ENCODE assay signal across 16 cellular contexts in the genomic region with DNA sequence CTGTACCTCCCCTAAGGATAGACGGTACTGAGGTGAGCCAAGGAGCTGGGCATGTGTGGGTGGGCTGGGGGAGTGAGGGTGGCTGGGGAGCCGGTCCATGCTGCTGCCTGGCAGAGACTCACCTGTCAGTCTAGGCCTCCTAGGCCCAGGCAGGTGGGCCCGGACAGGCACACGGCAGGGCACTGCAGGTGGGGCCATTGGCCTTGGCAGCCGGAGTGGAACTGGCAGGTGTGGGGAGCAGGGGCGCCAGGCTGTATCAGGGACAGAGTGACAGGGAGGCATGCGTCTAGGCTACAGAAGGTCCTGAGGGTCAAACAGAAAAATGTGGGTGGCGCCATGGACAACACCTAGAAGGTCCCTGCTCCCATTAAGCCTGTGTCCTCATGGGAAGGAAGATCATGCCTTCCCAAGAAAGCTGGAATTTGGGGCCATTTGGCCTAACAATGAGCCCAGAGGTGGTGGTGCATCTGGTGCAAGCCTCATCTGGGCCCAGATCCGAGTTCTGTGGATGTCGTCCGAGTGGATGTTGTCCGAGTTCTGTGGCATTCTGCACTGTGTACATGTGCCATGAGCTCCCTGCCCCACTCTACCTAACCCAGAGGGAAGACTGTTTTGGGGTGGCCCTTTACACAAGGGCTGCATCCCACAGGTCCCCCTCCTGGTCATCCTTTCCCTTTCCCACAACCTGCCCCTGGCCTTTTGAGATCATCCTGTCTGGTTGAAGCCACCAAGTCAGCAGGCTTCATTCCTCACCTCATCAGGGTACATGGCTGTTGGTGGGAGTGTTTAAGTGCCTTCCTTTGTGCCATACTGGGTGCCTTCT.
DNase-seq lines count a peak whose midpoint lies in the region; ATAC-seq and TF ChIP-seq lines count a peak whose summit lies in the region.
"Had no signal": no experiment of that assay in that cellular context is flagged by ENCODE, and none has a peak within 500 bp of the region (broad histone marks: within the 10 kb centered on the region; RNA-seq: fewer than 3 reads in every experiment).

No MANE protein-coding gene starts in this region.

- no peak overlapping the region for H3K27ac ChIP-seq in SK-N-SH (ENCODE audit: low read depth in 2 of 2, low read length in 1 of 2)
- no peak overlapping the region for H3K27ac ChIP-seq in Peyer's patch
- H3K27ac ChIP-seq in sigmoid colon, result no peak overlapping the region
- H3K27ac ChIP-seq: BLaER1 treated with 17β-estradiol and CSF1 and Interleukin-3, amounts not matched to agents 10 nM and 100 nM had no signal

- peaks cover 6% of the 10 kb centered on the region in 2 donors for H3K27me3 Mint-ChIP-seq in effector memory CD8-positive, alpha-beta T cell
- H3K27me3 Mint-ChIP-seq: CD4-positive, alpha-beta T cell had no signal

- H3K4me1 Mint-ChIP-seq in effector memory CD8-positive, alpha-beta T cell (ENCODE audit: low read depth in 2 of 2), result no peaks in the 10 kb centered on the region

- TF ChIP-seq EP300 in SK-N-SH (IDR thresholded peaks at IDR 0.05; ENCODE audit: borderline replicate concordance in 1 of 2, low read depth in 1 of 2, low read length in 1 of 2), result no peak
- TF ChIP-seq EP300 in sigmoid colon (IDR thresholded peaks at IDR 0.05), result no peak

- H2AFZ ChIP-seq in SK-N-SH (ENCODE audit: low read depth), result no peak overlapping the region

- H3K36me3 Mint-ChIP-seq in effector memory CD8-positive, alpha-beta T cell (ENCODE audit: insufficient read depth), result no peaks in the 10 kb centered on the region

- TF ChIP-seq POLR2A in Peyer's patch (IDR thresholded peaks at IDR 0.05) (no peak), sigmoid colon (IDR thresholded peaks at IDR 0.05) (no peak)

- H3K4me1 ChIP-seq in SK-N-SH (ENCODE audit: control insufficient read depth in 1 of 2, insufficient read depth in 2 of 2, low read depth in 1 of 2, low read length in 1 of 2), result peaks cover 0 to 18% of the 10 kb centered on the region in 2 experiments; a peak in 1 of 4 replicates
- H3K4me1 ChIP-seq in Peyer's patch, result no peaks in the 10 kb centered on the region
- no peaks in the 10 kb centered on the region for H3K4me1 ChIP-seq in sigmoid colon

- H3K4me3 ChIP-seq in SK-N-SH (ENCODE audit: low read depth in 2 of 2, low read length in 1 of 2) (no peak overlapping the region), Peyer's patch (no peak overlapping the region), sigmoid colon (no peak overlapping the region)
- H3K4me3 ChIP-seq: BLaER1 treated with 17β-estradiol and CSF1 and Interleukin-3, amounts not matched to agents 10 nM and 100 nM had no signal

- POLR2A ChIA-PET in SK-N-SH (lab: Yijun Ruan, JAX), result no interaction called here

- TF ChIP-seq CTCF in SK-N-SH (IDR thresholded peaks at IDR 0.05) (no peak), Peyer's patch (IDR thresholded peaks at IDR 0.05) (no peak), sigmoid colon (IDR thresholded peaks at IDR 0.05) (no peak)

- TF ChIP-seq RAD21 in SK-N-SH (IDR thresholded peaks at IDR 0.05; ENCODE audit: low read length), result no peak

- intact Hi-C loops in sigmoid colon (cut with DNase I), result no loop called here

- no peaks in the 10 kb centered on the region for H3K79me2 ChIP-seq in SK-N-SH (ENCODE audit: insufficient read depth)

- DNase-seq in SK-N-SH, result peak; percentile 8
- peak in 2 of 3 donors; percentile 11 to 34 for DNase-seq in Peyer's patch
- DNase-seq in mesenteric fat pad (ENCODE audit: low spot score), result peak; percentile 60
- DNase-seq in sigmoid colon, result peak; percentile 43
- no peak for DNase-seq in effector memory CD8-positive, alpha-beta T cell
- DNase-seq in NCI-H1092 (lab: John Stamatoyannopoulos, UW), result no peak
- DNase-seq: ACHN; CD4-positive, alpha-beta T cell; DMS153; DMS79 treated with DMSO at 0.1 percent for 48 hours; EL; HCEC 1CT; HFFc6 had no signal

- no peaks in the 10 kb centered on the region for H4K20me1 ChIP-seq in SK-N-SH (ENCODE audit: insufficient read depth)
- H4K20me1 ChIP-seq: BLaER1 treated with 17β-estradiol and CSF1 and Interleukin-3, amounts not matched to agents 10 nM and 100 nM had no signal

- WGBS in SK-N-SH (ENCODE audit: low lambda C conversion rate), result 96% methylated on average over 6 of the region's 12 CpGs
- 89 to 93% methylated on average over 12 of the region's 12 CpGs for WGBS in sigmoid colon, 2 donors

- H3K4me2 ChIP-seq in SK-N-SH, result no peak overlapping the region
- H3K4me2 ChIP-seq: BLaER1 treated with 17β-estradiol and CSF1 and Interleukin-3, amounts not matched to agents 10 nM and 100 nM had no signal

- CTCF ChIA-PET in SK-N-SH (lab: Yijun Ruan, JAX), result interaction anchor here (0.9 to 2.2 kb wide), 4 partner anchors 54 to 95 kb away, joined by 3 to 6 read pairs (median 4); no protein-coding TSS in a partner anchor

- H3K9me3 Mint-ChIP-seq in effector memory CD8-positive, alpha-beta T cell, result no peaks in the 10 kb centered on the region
- H3K9me3 Mint-ChIP-seq: CD4-positive, alpha-beta T cell; HFFc6 had no signal

- ATAC-seq in SK-N-SH treated with all-trans-retinoic acid at 6 μM for 48 hours (no peak), HG03342 (IDR thresholded peaks at IDR 0.05; ENCODE audit: unreplicated experiment) (no peak)
- no peak for ATAC-seq in effector memory CD8-positive, alpha-beta T cell (replicated peaks)

- no peak overlapping the region for H3K9ac ChIP-seq in SK-N-SH
- H3K9ac ChIP-seq: BLaER1 treated with 17β-estradiol and CSF1 and Interleukin-3, amounts not matched to agents 10 nM and 100 nM had no signal

- H3K9me2 ChIP-seq in SK-N-SH, result no peaks in the 10 kb centered on the region

- H3K27me3 ChIP-seq in SK-N-SH (ENCODE audit: insufficient read depth) (no peaks in the 10 kb centered on the region), Peyer's patch (no peaks in the 10 kb centered on the region), sigmoid colon (no peaks in the 10 kb centered on the region)
- H3K27me3 ChIP-seq: BLaER1 treated with 17β-estradiol and CSF1 and Interleukin-3, amounts not matched to agents 10 nM and 100 nM had no signal

- no peaks in the 10 kb centered on the region for H3K9me3 ChIP-seq in SK-N-SH
- no peaks in the 10 kb centered on the region for H3K9me3 ChIP-seq in Peyer's patch
- no peaks in the 10 kb centered on the region for H3K9me3 ChIP-seq in sigmoid colon

- H3F3A ChIP-seq in SK-N-SH (replicated peaks; ENCODE audit: insufficient read depth), result no peaks in the 10 kb centered on the region

- peaks cover 9 to 51% of the 10 kb centered on the region in 2 experiments for H3K36me3 ChIP-seq in SK-N-SH (replicated peaks in 1 of 2; ENCODE audit: control insufficient read depth in 1 of 2, insufficient read depth in 2 of 2, low read length in 1 of 2)
- peaks cover 0 to 3% (median 0%) of the 10 kb centered on the region in 3 donors for H3K36me3 ChIP-seq in Peyer's patch
- H3K36me3 ChIP-seq in sigmoid colon, result peaks cover 10 to 74% (median 41%) of the 10 kb centered on the region in 4 donors
- H3K36me3 ChIP-seq: BLaER1 treated with 17β-estradiol and CSF1 and Interleukin-3, amounts not matched to agents 10 nM and 100 nM had no signal

- no peak overlapping the region for H3K27ac Mint-ChIP-seq in effector memory CD8-positive, alpha-beta T cell
- H3K27ac Mint-ChIP-seq: CD4-positive, alpha-beta T cell; HFFc6 had no signal

- H3K4me3 Mint-ChIP-seq in effector memory CD8-positive, alpha-beta T cell, result no peak overlapping the region
- H3K4me3 Mint-ChIP-seq: CD4-positive, alpha-beta T cell; HFFc6 had no signal

TF ChIP-seq in SK-N-SH, 30 proteins besides CTCF, POLR2A, EP300 and RAD21:
- TF ChIP-seq, protein P1, sequence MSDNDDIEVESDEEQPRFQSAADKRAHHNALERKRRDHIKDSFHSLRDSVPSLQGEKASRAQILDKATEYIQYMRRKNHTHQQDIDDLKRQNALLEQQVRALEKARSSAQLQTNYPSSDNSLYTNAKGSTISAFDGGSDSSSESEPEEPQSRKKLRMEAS (IDR thresholded peaks at IDR 0.05; ENCODE audit: low read depth), result no peak
- TF ChIP-seq GATA2 (CRISPR knock-in tag; IDR thresholded peaks at IDR 0.05) (no peak), YY1 (IDR thresholded peaks at IDR 0.05; ENCODE audit: low read depth) (no peak), NFIC (IDR thresholded peaks at IDR 0.05; ENCODE audit: borderline replicate concordance) (no peak), RFX5 (IDR thresholded peaks at IDR 0.05; ENCODE audit: low read length) (no peak), TEAD4 (IDR thresholded peaks at IDR 0.05; ENCODE audit: borderline replicate concordance, insufficient read depth) (no peak)
TF ChIP-seq in SK-N-SH: peak in this region for 0.

TF ChIP-seq in SK-N-SH treated with all-trans-retinoic acid at 6 μM for 48 hours, 23 proteins besides CTCF, POLR2A, EP300 and RAD21 (continues in another document):
- TF ChIP-seq, protein P2, sequence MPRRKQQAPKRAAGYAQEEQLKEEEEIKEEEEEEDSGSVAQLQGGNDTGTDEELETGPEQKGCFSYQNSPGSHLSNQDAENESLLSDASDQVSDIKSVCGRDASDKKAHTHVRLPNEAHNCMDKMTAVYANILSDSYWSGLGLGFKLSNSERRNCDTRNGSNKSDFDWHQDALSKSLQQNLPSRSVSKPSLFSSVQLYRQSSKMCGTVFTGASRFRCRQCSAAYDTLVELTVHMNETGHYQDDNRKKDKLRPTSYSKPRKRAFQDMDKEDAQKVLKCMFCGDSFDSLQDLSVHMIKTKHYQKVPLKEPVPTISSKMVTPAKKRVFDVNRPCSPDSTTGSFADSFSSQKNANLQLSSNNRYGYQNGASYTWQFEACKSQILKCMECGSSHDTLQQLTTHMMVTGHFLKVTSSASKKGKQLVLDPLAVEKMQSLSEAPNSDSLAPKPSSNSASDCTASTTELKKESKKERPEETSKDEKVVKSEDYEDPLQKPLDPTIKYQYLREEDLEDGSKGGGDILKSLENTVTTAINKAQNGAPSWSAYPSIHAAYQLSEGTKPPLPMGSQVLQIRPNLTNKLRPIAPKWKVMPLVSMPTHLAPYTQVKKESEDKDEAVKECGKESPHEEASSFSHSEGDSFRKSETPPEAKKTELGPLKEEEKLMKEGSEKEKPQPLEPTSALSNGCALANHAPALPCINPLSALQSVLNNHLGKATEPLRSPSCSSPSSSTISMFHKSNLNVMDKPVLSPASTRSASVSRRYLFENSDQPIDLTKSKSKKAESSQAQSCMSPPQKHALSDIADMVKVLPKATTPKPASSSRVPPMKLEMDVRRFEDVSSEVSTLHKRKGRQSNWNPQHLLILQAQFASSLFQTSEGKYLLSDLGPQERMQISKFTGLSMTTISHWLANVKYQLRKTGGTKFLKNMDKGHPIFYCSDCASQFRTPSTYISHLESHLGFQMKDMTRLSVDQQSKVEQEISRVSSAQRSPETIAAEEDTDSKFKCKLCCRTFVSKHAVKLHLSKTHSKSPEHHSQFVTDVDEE (CRISPR knock-in tag; IDR thresholded peaks at IDR 0.05), result no peak
- no peak for TF ChIP-seq BACH2 (CRISPR knock-in tag; IDR thresholded peaks at IDR 0.05; ENCODE audit: borderline replicate concordance)

Comparison
In these comparisons a context has a peak if more than half of its experiments do, and no peak if none do; other contexts are left out.
1. DNase-seq: peak in SK-N-SH (single experiment), Peyer's patch (2 of 3), mesenteric fat pad (single experiment) and sigmoid colon (single experiment); none in effector memory CD8-positive, alpha-beta T cell (0 of 3) and NCI-H1092 (single experiment).